ENCODE assay signal across 8 cellular contexts in the genomic region with DNA sequence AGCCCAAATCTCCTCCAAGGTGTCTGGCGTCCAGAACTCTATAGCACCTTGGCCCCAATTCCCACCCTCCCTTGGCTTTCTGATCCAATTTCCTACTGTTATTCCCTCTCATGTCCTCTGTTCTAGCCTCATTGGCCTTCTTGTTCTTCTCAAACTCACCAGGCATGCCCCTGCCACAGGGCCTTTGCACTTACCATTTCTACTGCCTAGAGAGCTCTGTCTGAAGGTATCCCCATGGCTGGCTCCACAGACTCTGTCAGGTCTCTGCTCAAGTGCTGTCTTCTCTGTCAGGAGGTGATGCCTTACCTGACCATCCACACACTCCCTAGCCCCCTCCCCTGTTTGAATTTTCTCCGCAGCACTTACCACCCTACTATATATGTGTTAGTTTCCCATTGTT. TPM values are rescaled to one million over a fixed set of nuclear protein-coding genes. Genes with fewer than 3 reads are reported as not detected.
"Had no signal": no experiment of that assay in that cellular context is flagged by ENCODE, and none has a peak within 500 bp of the region (broad histone marks: within the 10 kb centered on the region; RNA-seq: fewer than 3 reads in every experiment).

No MANE protein-coding gene starts in this region.

- ATAC-seq: HepG2 had no signal

- H3K27ac ChIP-seq: HL-60 had no signal

- H3K36me3 Mint-ChIP-seq: IgD-negative memory B cell had no signal

- DNase-seq: IMR-90, KBM-7, KG1 had no signal

- FAIRE-seq: HepG2, HTR-8/SVneo had no signal

- H3K27ac Mint-ChIP-seq: IgD-negative memory B cell had no signal

RNA-seq across cellular contexts. Expression of a gene that starts 5.6 kb away (rescaled TPM):
- total RNA-seq: HT-29 had no signal
